In the genomic region with DNA sequence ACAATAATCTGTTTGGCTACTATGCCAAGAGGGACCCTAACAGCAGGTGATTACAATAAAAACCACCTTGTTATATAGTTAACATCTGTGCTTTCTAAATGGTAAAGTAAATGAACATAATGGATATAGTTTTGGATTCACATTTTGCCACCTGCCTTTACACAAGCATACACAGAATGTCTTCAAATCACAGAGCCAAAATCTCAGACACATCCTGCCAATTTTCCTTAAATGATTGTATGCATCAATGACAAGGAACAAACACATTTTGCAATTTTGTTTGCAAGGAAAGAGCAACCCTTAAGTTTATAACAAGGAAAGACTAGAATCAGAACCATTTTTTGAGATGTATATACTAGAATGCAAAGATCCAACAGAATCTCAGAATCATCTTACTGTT, we compare ENCODE assay signal across 18 cellular contexts.
"Had no signal": no experiment of that assay in that cellular context is flagged by ENCODE, and none has a peak within 500 bp of the region (broad histone marks: within the 10 kb centered on the region; RNA-seq: fewer than 3 reads in every experiment).

No MANE protein-coding gene starts in this region.

- H3K36me3 ChIP-seq: esophagus muscularis mucosa, right atrium auricular region, tibial nerve, vagina had no signal

- ATAC-seq: naive thymus-derived CD8-positive, alpha-beta T cell had no signal

- DNase-seq: activated CD4-positive, alpha-beta T cell treated with anti-CD3 and anti-CD28 coated beads, Interleukin-2, amount 50 U/mL, for 4 hours; activated CD4-positive, CD25-positive, alpha-beta regulatory T cell treated with anti-CD3 and anti-CD28 coated beads, Interleukin-2, amount 50 U/mL, for 72 hours; activated naive CD4-positive, alpha-beta T cell treated with anti-CD3 and anti-CD28 coated beads, Interleukin-2, amount 10 ng/mL, durations not matched to agents 7 days and 5 days; glutamatergic neuron; kidney glomerular epithelial cell; mesenchymal stem cell; naive thymus-derived CD8-positive, alpha-beta T cell; stimulated activated CD4-positive, alpha-beta T cell treated with anti-CD3 and anti-CD28 coated beads, Interleukin-4, amount 100 ng/mL, for 24 hours; stimulated activated naive CD4-positive, alpha-beta T cell; T1000 had no signal

- H3K4me1 ChIP-seq: esophagus muscularis mucosa, right atrium auricular region, tibial nerve, vagina had no signal

- H3K27me3 ChIP-seq: esophagus muscularis mucosa, right atrium auricular region, tibial nerve, vagina had no signal

- H3K4me3 ChIP-seq: esophagus muscularis mucosa, right atrium auricular region, skin epidermis, tibial nerve, vagina had no signal

- FAIRE-seq: astrocyte, bronchial epithelial cell, endometrium had no signal

- H3K27ac ChIP-seq: esophagus muscularis mucosa, right atrium auricular region, skin epidermis, tibial nerve, vagina had no signal

- H3K9me3 ChIP-seq: esophagus muscularis mucosa, right atrium auricular region, vagina had no signal
